Comparison of ENCODE assay signal across 13 cellular contexts in genomic region chr22:44523981-44524759, GRCh38. TPM values are rescaled to one million over a fixed set of nuclear protein-coding genes. Genes with fewer than 3 reads are reported as not detected.
DNase-seq lines count a peak whose midpoint lies in the region; ATAC-seq, FAIRE-seq and TF ChIP-seq lines count a peak whose summit lies in the region.
"Had no signal": no experiment of that assay in that cellular context is flagged by ENCODE, and none has a peak within 500 bp of the region (broad histone marks: within the 10 kb centered on the region; RNA-seq: fewer than 3 reads in every experiment).

No MANE protein-coding gene starts in this region.

- no peaks in the 10 kb centered on the region for H3K9me3 Mint-ChIP-seq in activated CD8-positive, alpha-beta memory T cell treated with anti-CD3 and anti-CD28 coated beads, Interleukin-2, amount 10 ng/mL, durations not matched to agents 7 days and 5 days (ENCODE audit: low read depth)
- H3K9me3 Mint-ChIP-seq in activated T-helper 2 cell treated with anti-CD3 and anti-CD28 coated beads, Interferon-gamma antibody, Interleukin-2, Interleukin-4, amounts not matched to agents 10 μg/mL and 5 μg/mL and 100 μg/mL, durations not matched to agents 14 hours and 24 hours and 36 hours = no peaks in the 10 kb centered on the region

- TF ChIP-seq CTCF in coronary artery (IDR thresholded peaks at IDR 0.05) = no peak
- no peak for TF ChIP-seq CTCF in right lobe of liver (IDR thresholded peaks at IDR 0.05)

- DNase-seq in activated CD8-positive, alpha-beta memory T cell treated with anti-CD3 and anti-CD28 coated beads, Interleukin-2, amount 50 U/mL, for 48 hours = peak; percentile 23
- no peak for DNase-seq in activated CD8-positive, alpha-beta memory T cell treated with anti-CD3 and anti-CD28 coated beads, Interleukin-2, amount 10 ng/mL, durations not matched to agents 7 days and 5 days
- peak; percentile 46 for DNase-seq in coronary artery (ENCODE audit: low spot score)
- DNase-seq in right lobe of liver = peak in 1 of 3 donors; percentile 26
- DNase-seq in urothelium cell line (ENCODE audit: low spot score) = peak; percentile 42
- DNase-seq in activated T-helper 2 cell treated with anti-CD3 and anti-CD28 coated beads, Interferon-gamma antibody, Interleukin-2, Interleukin-4, amounts not matched to agents 10 μg/mL and 5 μg/mL and 100 μg/mL, durations not matched to agents 14 hours and 24 hours and 36 hours (ENCODE audit: low spot score) = no peak
- no peak for DNase-seq in NCI-H526 (lab: John Stamatoyannopoulos, UW)
- DNase-seq: activated CD4-positive, CD25-positive, alpha-beta regulatory T cell; stimulated activated CD4-positive, alpha-beta T cell treated with anti-CD3 and anti-CD28 coated beads, Interleukin-2, amount 100 ng/mL, for 24 hours had no signal

- no peak overlapping the region for H3K4me3 Mint-ChIP-seq in activated CD8-positive, alpha-beta memory T cell treated with anti-CD3 and anti-CD28 coated beads, Interleukin-2, amount 10 ng/mL, durations not matched to agents 7 days and 5 days
- no peak overlapping the region for H3K4me3 Mint-ChIP-seq in activated T-helper 2 cell treated with anti-CD3 and anti-CD28 coated beads, Interferon-gamma antibody, Interleukin-2, Interleukin-4, amounts not matched to agents 10 μg/mL and 5 μg/mL and 100 μg/mL, durations not matched to agents 14 hours and 24 hours and 36 hours (ENCODE audit: low read depth)

- TF ChIP-seq POLR2A in right lobe of liver (IDR thresholded peaks at IDR 0.05) = no peak

- 21% methylated on average over 14 of the region's 14 CpGs for WGBS in right lobe of liver (ENCODE audit: insufficient coverage, low coverage, low lambda C conversion rate, missing lambda C conversion rate)

- CTCF ChIA-PET in activated CD8-positive, alpha-beta memory T cell treated with anti-CD3 and anti-CD28 coated beads, Interleukin-2, amount 10 ng/mL, durations not matched to agents 7 days and 5 days (lab: Charles Lee) = no interaction called here

- H3K27ac ChIP-seq in coronary artery = peak overlapping the region in 1 of 2 donors; percentile 41
- peak overlapping the region in 1 of 3 donors; percentile 1 for H3K27ac ChIP-seq in right lobe of liver
- H3K27ac ChIP-seq: breast epithelium had no signal

- intact Hi-C loops in right lobe of liver (cut with DNase I) = no loop called here
- intact Hi-C loops in activated T-helper 2 cell treated with anti-CD3 and anti-CD28 coated beads, Interferon-gamma antibody, Interleukin-2, Interleukin-4, amounts not matched to agents 10 μg/mL and 5 μg/mL and 100 μg/mL, durations not matched to agents 14 hours and 24 hours and 36 hours (cut with micrococcal nuclease) = no loop called here

- no peak for ATAC-seq in activated CD8-positive, alpha-beta memory T cell treated with anti-CD3 and anti-CD28 coated beads, Interleukin-2, amount 10 ng/mL, durations not matched to agents 7 days and 5 days
- ATAC-seq in right lobe of liver (peak; percentile 11 to 39 (median 22)), GM19467 (IDR thresholded peaks at IDR 0.05; ENCODE audit: unreplicated experiment) (no peak)
- ATAC-seq: A549 had no signal

- no peak for FAIRE-seq in urothelium cell line (lab: Jason Lieb, UNC)
- FAIRE-seq: A549, GM12892 had no signal

- no peaks in the 10 kb centered on the region for H3K36me3 ChIP-seq in right lobe of liver
- H3K36me3 ChIP-seq: breast epithelium had no signal

- no peaks in the 10 kb centered on the region for H3K36me3 Mint-ChIP-seq in activated CD8-positive, alpha-beta memory T cell treated with anti-CD3 and anti-CD28 coated beads, Interleukin-2, amount 10 ng/mL, durations not matched to agents 7 days and 5 days
- H3K36me3 Mint-ChIP-seq in activated T-helper 2 cell treated with anti-CD3 and anti-CD28 coated beads, Interferon-gamma antibody, Interleukin-2, Interleukin-4, amounts not matched to agents 10 μg/mL and 5 μg/mL and 100 μg/mL, durations not matched to agents 14 hours and 24 hours and 36 hours (ENCODE audit: low read depth) = no peaks in the 10 kb centered on the region

- H3K4me3 ChIP-seq in coronary artery (no peak overlapping the region), right lobe of liver (no peak overlapping the region)
- H3K4me3 ChIP-seq: A549, breast epithelium had no signal

- peaks cover 18% of the 10 kb centered on the region for H3K27me3 Mint-ChIP-seq in activated CD8-positive, alpha-beta memory T cell treated with anti-CD3 and anti-CD28 coated beads, Interleukin-2, amount 10 ng/mL, durations not matched to agents 7 days and 5 days
- no peaks in the 10 kb centered on the region for H3K27me3 Mint-ChIP-seq in activated T-helper 2 cell treated with anti-CD3 and anti-CD28 coated beads, Interferon-gamma antibody, Interleukin-2, Interleukin-4, amounts not matched to agents 10 μg/mL and 5 μg/mL and 100 μg/mL, durations not matched to agents 14 hours and 24 hours and 36 hours (ENCODE audit: low read depth)

- H3K27ac Mint-ChIP-seq in activated CD8-positive, alpha-beta memory T cell treated with anti-CD3 and anti-CD28 coated beads, Interleukin-2, amount 10 ng/mL, durations not matched to agents 7 days and 5 days = no peak overlapping the region
- no peak overlapping the region for H3K27ac Mint-ChIP-seq in activated T-helper 2 cell treated with anti-CD3 and anti-CD28 coated beads, Interferon-gamma antibody, Interleukin-2, Interleukin-4, amounts not matched to agents 10 μg/mL and 5 μg/mL and 100 μg/mL, durations not matched to agents 14 hours and 24 hours and 36 hours

- H3K9me3 ChIP-seq in right lobe of liver = no peaks in the 10 kb centered on the region
- H3K9me3 ChIP-seq: A549, breast epithelium had no signal

- no peaks in the 10 kb centered on the region for H3K27me3 ChIP-seq in right lobe of liver

- H3K4me1 ChIP-seq in right lobe of liver = no peaks in the 10 kb centered on the region
- H3K4me1 ChIP-seq: A549, breast epithelium had no signal

- no peaks in the 10 kb centered on the region for H3K4me1 Mint-ChIP-seq in activated CD8-positive, alpha-beta memory T cell treated with anti-CD3 and anti-CD28 coated beads, Interleukin-2, amount 10 ng/mL, durations not matched to agents 7 days and 5 days
- no peaks in the 10 kb centered on the region for H3K4me1 Mint-ChIP-seq in activated T-helper 2 cell treated with anti-CD3 and anti-CD28 coated beads, Interferon-gamma antibody, Interleukin-2, Interleukin-4, amounts not matched to agents 10 μg/mL and 5 μg/mL and 100 μg/mL, durations not matched to agents 14 hours and 24 hours and 36 hours (ENCODE audit: low read depth)

RNA-seq across cellular contexts. Expression of gene RTL6, which starts 26.1 kb away (rescaled TPM):
- total RNA-seq in activated CD8-positive, alpha-beta memory T cell treated with anti-CD3 and anti-CD28 coated beads, Interleukin-2, amount 10 ng/mL, durations not matched to agents 7 days and 5 days = 1 to 10 TPM; 7.1 to 7.5 TPM
- total RNA-seq in right lobe of liver = 1 to 10 TPM; 3.2 to 4.8 (median 4.2) TPM
- 7.4 and 8.2 TPM in 2 replicates for total RNA-seq in activated T-helper 2 cell treated with anti-CD3 and anti-CD28 coated beads, Interferon-gamma antibody, Interleukin-2, Interleukin-4, amounts not matched to agents 10 μg/mL and 5 μg/mL and 100 μg/mL, durations not matched to agents 14 hours and 24 hours and 36 hours

Comparison
In these comparisons a context has a peak if more than half of its experiments do, and no peak if none do; other contexts are left out.
1. DNase-seq: peak in activated CD8-positive, alpha-beta memory T cell treated with anti-CD3 and anti-CD28 coated beads, Interleukin-2, amount 50 U/mL, for 48 hours (single experiment), coronary artery (single experiment) and urothelium cell line (single experiment); none in activated CD8-positive, alpha-beta memory T cell treated with anti-CD3 and anti-CD28 coated beads, Interleukin-2, amount 10 ng/mL, durations not matched to agents 7 days and 5 days (single experiment), activated T-helper 2 cell treated with anti-CD3 and anti-CD28 coated beads, Interferon-gamma antibody, Interleukin-2, Interleukin-4, amounts not matched to agents 10 μg/mL and 5 μg/mL and 100 μg/mL, durations not matched to agents 14 hours and 24 hours and 36 hours (single experiment) and NCI-H526 (0 of 2).
2. ATAC-seq: peak in right lobe of liver (4 of 4); none in activated CD8-positive, alpha-beta memory T cell treated with anti-CD3 and anti-CD28 coated beads, Interleukin-2, amount 10 ng/mL, durations not matched to agents 7 days and 5 days (single experiment) and GM19467 (single experiment).